In genomic region chr18:49002881-49003280, GRCh38 we compare ENCODE assay signal across 30 cellular contexts.
"Had no signal": no experiment of that assay in that cellular context is flagged by ENCODE, and none has a peak within 500 bp of the region (broad histone marks: within the 10 kb centered on the region; RNA-seq: fewer than 3 reads in every experiment).

No MANE protein-coding gene starts in this region.

- ATAC-seq: activated CD4-positive, alpha-beta T cell treated with anti-CD3 and anti-CD28 coated beads for 36 hours; activated CD4-positive, CD25-positive, alpha-beta regulatory T cell treated with anti-CD3 and anti-CD28 coated beads, Interleukin-2, amount 50 U/mL, for 24 hours; activated T-cell treated with anti-CD3 and anti-CD28 coated beads, Interleukin-2, amount 50 U/mL, for 72 hours; activated T-helper 17 cell treated with anti-CD3 and anti-CD28 coated beads, Interleukin-2, amount 50 U/mL, for 72 hours; WTC11 had no signal

- H3K27ac Mint-ChIP-seq: activated CD4-positive, alpha-beta memory T cell treated with anti-CD3 and anti-CD28 coated beads for 36 hours; activated CD4-positive, alpha-beta T cell treated with anti-CD3 and anti-CD28 coated beads for 36 hours; activated naive CD8-positive, alpha-beta T cell treated with anti-CD3 and anti-CD28 coated beads for 36 hours; activated T-cell treated with anti-CD3 and anti-CD28 coated beads, Interleukin-2, amount 50 U/mL, for 72 hours; T-helper 2 cell treated with Interferon-gamma antibody and Interleukin-4, amounts not matched to agents 5 μg/mL and 100 μg/mL, for 36 hours had no signal

- H3K9me3 ChIP-seq: MG63 had no signal

- H3K4me3 ChIP-seq: MG63 had no signal

- H3K27me3 ChIP-seq: brain microvascular endothelial cell, MG63 had no signal

- H3K4me3 Mint-ChIP-seq: activated CD4-positive, alpha-beta memory T cell treated with anti-CD3 and anti-CD28 coated beads for 36 hours; activated CD4-positive, alpha-beta T cell treated with anti-CD3 and anti-CD28 coated beads for 36 hours; activated naive CD8-positive, alpha-beta T cell treated with anti-CD3 and anti-CD28 coated beads for 36 hours; activated T-cell treated with anti-CD3 and anti-CD28 coated beads, Interleukin-2, amount 50 U/mL, for 72 hours; activated T-helper 17 cell treated with anti-CD3 and anti-CD28 coated beads, Interleukin-2, amount 50 U/mL, for 72 hours; T-helper 2 cell treated with Interferon-gamma antibody and Interleukin-4, amounts not matched to agents 5 μg/mL and 100 μg/mL, for 36 hours; WTC11 had no signal

- H3K4me1 Mint-ChIP-seq: activated T-helper 17 cell treated with anti-CD3 and anti-CD28 coated beads, Interleukin-2, amount 50 U/mL, for 72 hours had no signal

- H3K27me3 Mint-ChIP-seq: activated T-helper 17 cell treated with anti-CD3 and anti-CD28 coated beads, Interleukin-2, amount 50 U/mL, for 72 hours had no signal

- H3K27ac ChIP-seq: brain microvascular endothelial cell had no signal

- DNase-seq: activated CD4-positive, alpha-beta memory T cell treated with anti-CD3 and anti-CD28 coated beads for 36 hours; activated CD4-positive, alpha-beta T cell treated with anti-CD3 and anti-CD28 coated beads for 36 hours; activated CD4-positive, alpha-beta T cell treated with anti-CD3 and anti-CD28 coated beads, Interleukin-2, amount 50 U/mL, for 1 hour; activated effector memory CD4-positive, alpha-beta T cell treated with anti-CD3 and anti-CD28 coated beads, Interleukin-2, amount 50 U/mL, for 16 hours; activated naive CD4-positive, alpha-beta T cell; activated naive CD4-positive, alpha-beta T cell treated with anti-CD3 and anti-CD28 coated beads, Interleukin-2, amount 50 U/mL, for 16 hours; activated naive CD8-positive, alpha-beta T cell treated with anti-CD3 and anti-CD28 coated beads for 36 hours; activated T-cell treated with anti-CD3 and anti-CD28 coated beads, Interleukin-2, amount 50 U/mL, for 1 hour; activated T-cell treated with anti-CD3 and anti-CD28 coated beads, Interleukin-2, amount 50 U/mL, for 72 hours; amniotic stem cell; brain microvascular endothelial cell; central memory CD4-positive, alpha-beta T cell; Kasumi-1; KG1; MG63; NCI-H1048; NCI-H1105 treated with DMSO at 0.1 percent for 48 hours; NCI-H1436; NCI-H1694 treated with DMSO at 0.1 percent for 48 hours; NCI-H2029; NCI-H2171; NCI-H510A; NCI-H526; NCI-H748 treated with DMSO at 0.1 percent for 48 hours; OCI-M1; SIG-M5 had no signal

- H3K36me3 Mint-ChIP-seq: activated CD4-positive, alpha-beta memory T cell treated with anti-CD3 and anti-CD28 coated beads for 36 hours; activated naive CD8-positive, alpha-beta T cell treated with anti-CD3 and anti-CD28 coated beads for 36 hours; WTC11 had no signal

- H3K36me3 ChIP-seq: brain microvascular endothelial cell, MG63 had no signal
